Comparison of ENCODE assay signal across 1 cellular context in genomic region chr19:8239528-8240273, GRCh38.
TF ChIP-seq lines count a peak whose summit lies in the region.

No MANE protein-coding gene starts in this region.

TF ChIP-seq in HepG2, 621 proteins besides CTCF, POLR2A, EP300 and RAD21 (continued from another document):
- TF ChIP-seq ATF2 (CRISPR knock-in tag; IDR thresholded peaks at IDR 0.05) (no peak), ISL2 (CRISPR knock-in tag; IDR thresholded peaks at IDR 0.05) (no peak), ZNF431 (CRISPR knock-in tag; IDR thresholded peaks at IDR 0.05; ENCODE audit: borderline replicate concordance, low read depth) (no peak), ZSCAN5A (CRISPR knock-in tag; IDR thresholded peaks at IDR 0.05; ENCODE audit: borderline replicate concordance) (0 out of 2 replicates have a peak, but pooled peaks have one; percentile 14), ZBTB10 (CRISPR knock-in tag; IDR thresholded peaks at IDR 0.05; ENCODE audit: borderline replicate concordance) (no peak), CERS6 (CRISPR knock-in tag; IDR thresholded peaks at IDR 0.05) (no peak), TEAD3 (CRISPR knock-in tag; optimal IDR thresholded peaks at IDR 0.05; ENCODE audit: borderline replicate concordance) (no peak), ZNF180 (CRISPR knock-in tag; IDR thresholded peaks at IDR 0.05; ENCODE audit: borderline replicate concordance, low read depth) (no peak), TGIF2 (CRISPR knock-in tag; IDR thresholded peaks at IDR 0.05) (no peak), ZNF329 (CRISPR knock-in tag; IDR thresholded peaks at IDR 0.05; ENCODE audit: low read depth) (no peak), LRRFIP1 (CRISPR knock-in tag; conservative IDR thresholded peaks at IDR 0.05) (no peak), HDAC1 (CRISPR knock-in tag; IDR thresholded peaks at IDR 0.05) (0 out of 2 replicates have a peak, but pooled peaks have one; percentile 8), ZNF563 (CRISPR knock-in tag; IDR thresholded peaks at IDR 0.05) (peak; percentile 17; the same call in 1 of the 2 replicates), ZNF672 (CRISPR knock-in tag; IDR thresholded peaks at IDR 0.05) (no peak), ZNF513 (CRISPR knock-in tag; conservative IDR thresholded peaks at IDR 0.05) (no peak), ZNF101 (CRISPR knock-in tag; IDR thresholded peaks at IDR 0.05; ENCODE audit: borderline replicate concordance, low read depth) (no peak), TARDBP (CRISPR knock-in tag; IDR thresholded peaks at IDR 0.05) (no peak)
